19 cellular contexts compared by ENCODE assay signal in the genomic region with DNA sequence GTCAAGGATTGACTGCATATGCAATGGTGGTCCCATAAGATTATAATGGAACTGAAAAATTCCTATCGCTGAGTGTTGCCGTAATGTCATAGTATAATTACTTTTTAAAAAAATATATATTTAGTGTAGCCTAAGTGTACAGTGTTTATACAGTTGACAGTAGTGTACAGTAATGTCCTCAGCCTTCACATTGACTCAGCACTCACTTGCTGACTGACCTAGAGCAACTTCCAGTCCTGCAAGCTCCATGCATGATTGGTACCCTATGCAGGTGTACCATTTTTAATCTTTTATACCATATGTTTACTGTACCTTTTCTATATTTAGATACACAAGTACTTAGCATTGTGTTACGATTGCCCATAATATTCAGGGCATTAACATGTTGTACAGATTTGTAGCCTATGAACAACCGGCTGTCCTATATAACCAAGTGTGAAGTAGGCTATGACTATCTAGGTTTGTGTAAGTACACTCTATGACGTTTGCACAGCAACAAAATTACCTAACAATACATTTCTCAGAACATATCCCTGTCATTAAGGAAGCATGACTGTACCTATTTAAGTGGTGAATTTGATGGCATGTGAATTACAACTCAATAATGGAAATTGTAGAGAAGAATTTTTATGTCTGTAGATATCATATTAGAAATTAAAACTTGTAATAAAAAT.
"Had no signal": no experiment of that assay in that cellular context is flagged by ENCODE, and none has a peak within 500 bp of the region (broad histone marks: within the 10 kb centered on the region; RNA-seq: fewer than 3 reads in every experiment).

No MANE protein-coding gene starts in this region.

- H3K27me3 ChIP-seq: gastrocnemius medialis, heart right ventricle had no signal

- H3K27ac ChIP-seq: thoracic aorta had no signal

- DNase-seq: activated CD4-positive, alpha-beta T cell treated with anti-CD3 and anti-CD28 coated beads, Interleukin-2, amount 50 U/mL, for 48 hours; activated CD4-positive, CD25-positive, alpha-beta regulatory T cell; activated CD8-positive, alpha-beta memory T cell treated with anti-CD3 and anti-CD28 coated beads, Interleukin-2, amount 50 U/mL, for 48 hours; amniotic stem cell; cerebellar nuclear complex; gastrocnemius medialis; heart right ventricle; islet precursor cell; left ventricle myocardium inferior; mesenchymal stem cell; nephron progenitor cell; psoas muscle; stimulated activated CD4-positive, alpha-beta T cell treated with anti-CD3 and anti-CD28 coated beads, Interleukin-2, amount 100 ng/mL, for 24 hours; T-helper 17 cell had no signal

- H3K36me3 ChIP-seq: gastrocnemius medialis, heart right ventricle, left ventricle myocardium inferior, thoracic aorta had no signal

- H3K27ac Mint-ChIP-seq: brain; nephron progenitor cell; stimulated activated naive CD8-positive, alpha-beta T cell treated with anti-CD3 and anti-CD28 coated beads, Interleukin-15, Interleukin-2, amounts not matched to agents 100 ng/mL and 50 ng/mL, for 24 hours had no signal

- H3K4me3 Mint-ChIP-seq: brain; nephron progenitor cell; stimulated activated naive CD8-positive, alpha-beta T cell treated with anti-CD3 and anti-CD28 coated beads, Interleukin-15, Interleukin-2, amounts not matched to agents 100 ng/mL and 50 ng/mL, for 24 hours had no signal

- H3K4me3 ChIP-seq: gastrocnemius medialis, heart right ventricle, left ventricle myocardium inferior, psoas muscle, thoracic aorta had no signal

- H3K9me3 ChIP-seq: gastrocnemius medialis, heart right ventricle, left ventricle myocardium inferior, psoas muscle, thoracic aorta had no signal

- H3K9me3 Mint-ChIP-seq: activated naive CD4-positive, alpha-beta T cell treated with anti-CD3 and anti-CD28 coated beads, Interleukin-2, amount 50 U/mL, for 24 hours; nephron progenitor cell; stimulated activated naive CD8-positive, alpha-beta T cell treated with anti-CD3 and anti-CD28 coated beads, Interleukin-15, Interleukin-2, amounts not matched to agents 100 ng/mL and 50 ng/mL, for 24 hours had no signal

- H3K27me3 Mint-ChIP-seq: activated naive CD4-positive, alpha-beta T cell treated with anti-CD3 and anti-CD28 coated beads, Interleukin-2, amount 50 U/mL, for 24 hours; brain; stimulated activated naive CD8-positive, alpha-beta T cell treated with anti-CD3 and anti-CD28 coated beads, Interleukin-15, Interleukin-2, amounts not matched to agents 100 ng/mL and 50 ng/mL, for 24 hours; T-helper 17 cell had no signal

- ATAC-seq: gastrocnemius medialis, heart right ventricle, psoas muscle, sciatic nerve, T-helper 17 cell had no signal
